Comparison of ENCODE assay signal across 19 cellular contexts in genomic region chr7:71972513-71972912, GRCh38.
DNase-seq lines count a peak whose midpoint lies in the region; TF ChIP-seq lines count a peak whose summit lies in the region.
"Had no signal": no experiment of that assay in that cellular context is flagged by ENCODE, and none has a peak within 500 bp of the region (broad histone marks: within the 10 kb centered on the region; RNA-seq: fewer than 3 reads in every experiment).

No MANE protein-coding gene starts in this region.

- H2BK12ac ChIP-seq in H9 (ENCODE audit: insufficient read length, low read depth, low read length), result no peak overlapping the region

- no peak overlapping the region for H2AK5ac ChIP-seq in H9 (ENCODE audit: insufficient read length, low read length)

- H3K9me3 Mint-ChIP-seq in H9, result no peaks in the 10 kb centered on the region
- peaks cover 8% of the 10 kb centered on the region for H3K9me3 Mint-ChIP-seq in activated naive CD4-positive, alpha-beta T cell treated with anti-CD3 and anti-CD28 coated beads for 36 hours

- H2BK5ac ChIP-seq in H9 (ENCODE audit: insufficient read length, low read length), result no peak overlapping the region

- H4K20me1 ChIP-seq in H9 (ENCODE audit: control insufficient read depth, insufficient read depth, insufficient read length), result no peaks in the 10 kb centered on the region

- intact Hi-C loops in activated naive CD4-positive, alpha-beta T cell treated with anti-CD3 and anti-CD28 coated beads for 36 hours (cut with micrococcal nuclease), result no loop called here

- H3K27me3 ChIP-seq in H9 (ENCODE audit: insufficient read depth, low read length), result no peaks in the 10 kb centered on the region
- H3K27me3 ChIP-seq: SJSA1 had no signal

- H4K8ac ChIP-seq in H9 (replicated peaks; ENCODE audit: insufficient read length, low read depth, low read length), result no peak overlapping the region

- H3K27ac Mint-ChIP-seq in H9, result peak overlapping the region in 2 of 3 experiments; percentile 44 to 51; a peak in 2 of 7 replicates
- H3K27ac Mint-ChIP-seq in activated naive CD4-positive, alpha-beta T cell treated with anti-CD3 and anti-CD28 coated beads for 36 hours, result no peak overlapping the region
- H3K27ac Mint-ChIP-seq: B cell; CD8-positive, alpha-beta T cell; T-cell had no signal

- no peaks in the 10 kb centered on the region for H3K23me2 ChIP-seq in H9 (ENCODE audit: insufficient read length, low read depth, low read length, poor library complexity, severe bottlenecking)

- H3K36me3 Mint-ChIP-seq in H9 (ENCODE audit: insufficient read depth in 1 of 3, low read depth in 3 of 3), result no peaks in the 10 kb centered on the region; a peak in 1 of 7 replicates
- no peaks in the 10 kb centered on the region for H3K36me3 Mint-ChIP-seq in activated naive CD4-positive, alpha-beta T cell treated with anti-CD3 and anti-CD28 coated beads for 36 hours (ENCODE audit: low read depth)
- H3K36me3 Mint-ChIP-seq: CD8-positive, alpha-beta T cell; T-cell had no signal

- H3K4me1 ChIP-seq in H9 (ENCODE audit: insufficient read depth, low read length), result no peaks in the 10 kb centered on the region
- H3K4me1 ChIP-seq: Caco-2, SJSA1 had no signal

- no peak overlapping the region for H2BK120ac ChIP-seq in H9 (ENCODE audit: low read depth, low read length, poor library complexity, severe bottlenecking)

- H3K14ac ChIP-seq in H9 (ENCODE audit: insufficient read depth, low read length), result no peak overlapping the region

- H3K4me1 Mint-ChIP-seq in H9, result no peaks in the 10 kb centered on the region
- peaks cover 3% of the 10 kb centered on the region for H3K4me1 Mint-ChIP-seq in activated naive CD4-positive, alpha-beta T cell treated with anti-CD3 and anti-CD28 coated beads for 36 hours (ENCODE audit: low read depth)
- H3K4me1 Mint-ChIP-seq: B cell had no signal

- no peak overlapping the region for H3K4ac ChIP-seq in H9 (ENCODE audit: low read depth, low read length)

- no peaks in the 10 kb centered on the region for H3K9me3 ChIP-seq in H9 (ENCODE audit: control insufficient read depth, low read depth, low read length)
- H3K9me3 ChIP-seq: Caco-2, SJSA1 had no signal

- H3K56ac ChIP-seq in H9 (ENCODE audit: insufficient read length, low read depth, low read length), result no peak overlapping the region

- H3T11ph ChIP-seq in H9 (ENCODE audit: low read length), result no peak overlapping the region

- H3K27me3 Mint-ChIP-seq in H9 (ENCODE audit: low read depth), result no peaks in the 10 kb centered on the region
- no peaks in the 10 kb centered on the region for H3K27me3 Mint-ChIP-seq in activated naive CD4-positive, alpha-beta T cell treated with anti-CD3 and anti-CD28 coated beads for 36 hours (ENCODE audit: low read depth)
- H3K27me3 Mint-ChIP-seq: B cell, T-cell had no signal

- H2BK15ac ChIP-seq in H9 (ENCODE audit: low read depth, low read length), result no peak overlapping the region

- no peak overlapping the region for H3K27ac ChIP-seq in H9 (ENCODE audit: insufficient read length, low read depth, low read length)
- H3K27ac ChIP-seq: C4-2B, SJSA1 had no signal

- no peak overlapping the region for H3K4me3 Mint-ChIP-seq in H9
- H3K4me3 Mint-ChIP-seq in activated naive CD4-positive, alpha-beta T cell treated with anti-CD3 and anti-CD28 coated beads for 36 hours, result no peak overlapping the region
- H3K4me3 Mint-ChIP-seq: B cell; CD8-positive, alpha-beta T cell; T-cell had no signal

- H3K9ac ChIP-seq in H9 (ENCODE audit: extremely low read depth, insufficient read length, low read length), result no peak overlapping the region

- CTCF ChIA-PET in activated naive CD4-positive, alpha-beta T cell treated with anti-CD3 and anti-CD28 coated beads for 36 hours (lab: Charles Lee), result no interaction called here

- no peak overlapping the region for H4K5ac ChIP-seq in H9 (ENCODE audit: insufficient read length, low read depth, low read length)

- no peaks in the 10 kb centered on the region for H3K79me2 ChIP-seq in H9 (ENCODE audit: insufficient read depth, low read length)

- H3K23ac ChIP-seq in H9 (ENCODE audit: insufficient read length, low read depth, low read length), result no peak overlapping the region

- no peak for TF ChIP-seq CTCF in H9 (conservative IDR thresholded peaks at IDR 0.05)

- no peak overlapping the region for H2BK20ac ChIP-seq in H9 (ENCODE audit: low read depth, low read length, poor library complexity, severe bottlenecking)

- no peak overlapping the region for H3K4me2 ChIP-seq in H9 (ENCODE audit: insufficient read depth, insufficient read length, low read length)

- H3K79me1 ChIP-seq in H9 (ENCODE audit: insufficient read depth, low read depth, low read length, poor library complexity, severe bottlenecking), result no peaks in the 10 kb centered on the region

- no peak overlapping the region for H4K91ac ChIP-seq in H9 (ENCODE audit: insufficient read length, low read depth, low read length)

- no CpG with 5 or more reads among the region's 7 CpGs for WGBS in H9 (ENCODE audit: extremely low coverage, insufficient read length, low lambda C conversion rate)

- no peak overlapping the region for H2AFZ ChIP-seq in H9 (ENCODE audit: low read length)

- DNase-seq in H9 (no peak), NCI-H146 (lab: John Stamatoyannopoulos, UW) (peak; percentile 24), NCI-H748 treated with DMSO at 0.1 percent for 48 hours (lab: John Stamatoyannopoulos, UW) (peak; percentile 58), left kidney (ENCODE audit: low read depth, low spot score) (peak; percentile 36), AML-193 (lab: John Stamatoyannopoulos, UW) (no peak), ecto neural progenitor cell (ENCODE audit: low spot score) (no peak), DMS53 (lab: John Stamatoyannopoulos, UW) (no peak)
- no peak for DNase-seq in activated naive CD4-positive, alpha-beta T cell treated with anti-CD3 and anti-CD28 coated beads for 36 hours
- DNase-seq: Caco-2; CD8-positive, alpha-beta T cell; DMS79; MV-4-11; NCI-H2029 treated with DMSO at 0.1 percent for 48 hours; NCI-H345; NCI-H510A treated with DMSO at 0.1 percent for 48 hours; T-cell had no signal

- H3K18ac ChIP-seq in H9 (ENCODE audit: insufficient read length, low read depth, low read length), result no peak overlapping the region

Comparison
In these comparisons a context has a peak if more than half of its experiments do, and no peak if none do; other contexts are left out.
1. DNase-seq: peak in NCI-H146 (single experiment), NCI-H748 treated with DMSO at 0.1 percent for 48 hours (single experiment) and left kidney (single experiment); none in H9 (single experiment), AML-193 (0 of 2), ecto neural progenitor cell (single experiment), activated naive CD4-positive, alpha-beta T cell treated with anti-CD3 and anti-CD28 coated beads for 36 hours (single experiment) and DMS53 (single experiment).